In genomic region chrX:28901637-28902036, GRCh38 we compare ENCODE assay signal across 14 cellular contexts.
"Had no signal": no experiment of that assay in that cellular context is flagged by ENCODE, and none has a peak within 500 bp of the region (broad histone marks: within the 10 kb centered on the region; RNA-seq: fewer than 3 reads in every experiment).

No MANE protein-coding gene starts in this region.

- DNase-seq: activated CD4-positive, alpha-beta T cell treated with anti-CD3 and anti-CD28 coated beads, Interleukin-2, amount 50 U/mL, for 1 hour; activated naive CD4-positive, alpha-beta T cell treated with anti-CD3 and anti-CD28 coated beads for 36 hours; activated naive CD8-positive, alpha-beta T cell treated with anti-CD3 and anti-CD28 coated beads, Interleukin-2, amount 50 U/mL, for 24 hours; activated T-cell treated with anti-CD3 and anti-CD28 coated beads for 4 hours; colonic mucosa; esophagus squamous epithelium; heart left ventricle; left colon; lower lobe of right lung; right cardiac atrium; spleen; stimulated activated naive CD8-positive, alpha-beta T cell treated with anti-CD3 and anti-CD28 coated beads, Interleukin-15, amount 100 ng/mL, for 72 hours; upper lobe of left lung had no signal

- H3K27ac ChIP-seq: colonic mucosa, esophagus squamous epithelium, heart left ventricle, lower lobe of right lung, spleen, upper lobe of left lung had no signal

- H3K36me3 ChIP-seq: colonic mucosa, esophagus squamous epithelium, heart left ventricle, lower lobe of right lung, spleen, upper lobe of left lung had no signal

- H3K27me3 ChIP-seq: colonic mucosa, esophagus squamous epithelium, heart left ventricle, spleen, upper lobe of left lung had no signal

- H3K9me3 ChIP-seq: colonic mucosa, esophagus squamous epithelium, heart left ventricle, lower lobe of right lung, spleen, upper lobe of left lung had no signal

- H3K4me3 ChIP-seq: colonic mucosa, esophagus squamous epithelium, heart left ventricle, lower lobe of right lung, spleen, upper lobe of left lung had no signal

- H3K4me1 ChIP-seq: colonic mucosa, esophagus squamous epithelium, heart left ventricle, lower lobe of right lung, spleen, upper lobe of left lung had no signal

- ATAC-seq: activated CD4-positive, CD25-positive, alpha-beta regulatory T cell treated with anti-CD3 and anti-CD28 coated beads, Interleukin-2, amount 50 U/mL, for 24 hours; activated naive CD8-positive, alpha-beta T cell treated with anti-CD3 and anti-CD28 coated beads, Interleukin-2, amount 50 U/mL, for 24 hours; heart left ventricle; left colon; lower lobe of right lung; right cardiac atrium; stimulated activated naive CD8-positive, alpha-beta T cell treated with anti-CD3 and anti-CD28 coated beads, Interleukin-15, amount 100 ng/mL, for 72 hours had no signal
